1 cellular context compared by ENCODE assay signal in genomic region chr10:74150151-74151056, GRCh38.
TF ChIP-seq lines count a peak whose summit lies in the region.

AP3M1 (minus strand) TSS chr10:74150828; CDS start chr10:74138379, 12,449 bp downstream.

TF ChIP-seq in A549, 52 proteins besides CTCF, POLR2A, EP300 and RAD21 (continued from another document):
- no peak for TF ChIP-seq USF2 (IDR thresholded peaks at IDR 0.05)
- TF ChIP-seq JUNB (IDR thresholded peaks at IDR 0.05) = no peak
- no peak for TF ChIP-seq HOXB5 (CRISPR knock-in tag; IDR thresholded peaks at IDR 0.05)
- TF ChIP-seq, protein P1, sequence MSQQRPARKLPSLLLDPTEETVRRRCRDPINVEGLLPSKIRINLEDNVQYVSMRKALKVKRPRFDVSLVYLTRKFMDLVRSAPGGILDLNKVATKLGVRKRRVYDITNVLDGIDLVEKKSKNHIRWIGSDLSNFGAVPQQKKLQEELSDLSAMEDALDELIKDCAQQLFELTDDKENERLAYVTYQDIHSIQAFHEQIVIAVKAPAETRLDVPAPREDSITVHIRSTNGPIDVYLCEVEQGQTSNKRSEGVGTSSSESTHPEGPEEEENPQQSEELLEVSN (IDR thresholded peaks at IDR 0.05; ENCODE audit: borderline replicate concordance, low read depth) = no peak
- TF ChIP-seq CBX8 (IDR thresholded peaks at IDR 0.05) = no peak
- no peak for TF ChIP-seq SREBF2 (IDR thresholded peaks at IDR 0.05)
- TF ChIP-seq FOSB (CRISPR knock-in tag; IDR thresholded peaks at IDR 0.05) = no peak
- no peak for TF ChIP-seq SMC3 (IDR thresholded peaks at IDR 0.05)
- TF ChIP-seq BHLHE40 (IDR thresholded peaks at IDR 0.05; ENCODE audit: low read depth, low read length) = no peak
- no peak for TF ChIP-seq ESRRA (IDR thresholded peaks at IDR 0.05; ENCODE audit: borderline replicate concordance, low read length)
- no peak for TF ChIP-seq HES2 (IDR thresholded peaks at IDR 0.05)
- TF ChIP-seq EHF (CRISPR knock-in tag; IDR thresholded peaks at IDR 0.05) = no peak
- no peak for TF ChIP-seq ELK1 (IDR thresholded peaks at IDR 0.05; ENCODE audit: low read depth, low read length)
- no peak for TF ChIP-seq HOXA7 (CRISPR knock-in tag; IDR thresholded peaks at IDR 0.05)
- no peak for TF ChIP-seq CEBPB (IDR thresholded peaks at IDR 0.05)
- no peak; the same call in 1 of the 2 replicates for TF ChIP-seq RFX5 (IDR thresholded peaks at IDR 0.05)
TF ChIP-seq in A549: peak in this region for 5.
